8 cellular contexts compared by ENCODE assay signal in genomic region chr5:110441035-110441434, GRCh38.
DNase-seq lines count a peak whose midpoint lies in the region; ATAC-seq, FAIRE-seq and TF ChIP-seq lines count a peak whose summit lies in the region.

No MANE protein-coding gene starts in this region.

- no peak for TF ChIP-seq EP300 in GM12878 (IDR thresholded peaks at IDR 0.05; ENCODE audit: borderline replicate concordance in 1 of 2, control insufficient read depth in 1 of 2, low read depth in 2 of 2, low read length in 2 of 2)

- no peak overlapping the region for H3K4me3 Mint-ChIP-seq in osteocyte (ENCODE audit: unreplicated experiment)
- H3K4me3 Mint-ChIP-seq in glutamatergic neuron (ENCODE audit: unreplicated experiment): no peak overlapping the region

- peaks cover 5% of the 10 kb centered on the region for H3K36me3 Mint-ChIP-seq in osteocyte (ENCODE audit: unreplicated experiment)
- no peaks in the 10 kb centered on the region for H3K36me3 Mint-ChIP-seq in glutamatergic neuron (ENCODE audit: unreplicated experiment)

- no peaks in the 10 kb centered on the region for H3K36me3 ChIP-seq in GM12878 (ENCODE audit: control insufficient read depth in 2 of 2, insufficient read depth in 2 of 2, low read length in 1 of 2)

- FAIRE-seq in GM12878 (lab: Jason Lieb, UNC): no peak

- in situ Hi-C loops in GM12878 (cut with MboI): no loop called here

- ATAC-seq in GM21390 (IDR thresholded peaks at IDR 0.05; ENCODE audit: unreplicated experiment): peak; percentile 48
- peak; percentile 85 for ATAC-seq in GM12878

- H4K20me1 ChIP-seq in GM12878 (ENCODE audit: control insufficient read depth, insufficient read depth): no peaks in the 10 kb centered on the region

- SMC1A ChIA-PET in GM12878 (lab: Charles Lee; ENCODE audit: uncharacterized antibody, unreplicated experiment): interaction anchor here (1.4 kb wide), 1 partner anchor 185 kb away, joined by 4 read pairs; no protein-coding TSS in a partner anchor

- no TSS peak for BruUV-seq in GM12878 (replicated peaks; lab: Mats Ljungman, UMichigan)

- TF ChIP-seq POLR2A in GM12878 (IDR thresholded peaks at IDR 0.05; ENCODE audit: low read depth, low read length): no peak

- no peaks in the 10 kb centered on the region for H3K4me1 ChIP-seq in GM12878 (ENCODE audit: control insufficient read depth, insufficient read depth, low read length)

- H2AFZ ChIP-seq in GM12878 (ENCODE audit: control insufficient read depth, low read depth, low read length): no peak overlapping the region

- H3K9ac ChIP-seq in GM12878 (ENCODE audit: control insufficient read depth, insufficient read depth, low read length): no peak overlapping the region

- H3K9me3 Mint-ChIP-seq in osteocyte (ENCODE audit: unreplicated experiment): peaks cover 17% of the 10 kb centered on the region
- no peaks in the 10 kb centered on the region for H3K9me3 Mint-ChIP-seq in glutamatergic neuron (ENCODE audit: unreplicated experiment)

- H3K4me3 ChIP-seq in GM12878: no peak overlapping the region

- H3K4me2 ChIP-seq in GM12878 (ENCODE audit: control insufficient read depth, insufficient read depth): no peak overlapping the region

- H3K27ac Mint-ChIP-seq in osteocyte (ENCODE audit: unreplicated experiment) (no peak overlapping the region), glutamatergic neuron (ENCODE audit: unreplicated experiment) (no peak overlapping the region)

- RAD21 ChIA-PET in GM12878 (lab: Charles Lee; ENCODE audit: unreplicated experiment): no interaction called here

- H3K4me1 Mint-ChIP-seq in osteocyte (ENCODE audit: unreplicated experiment): peaks cover 13% of the 10 kb centered on the region
- no peaks in the 10 kb centered on the region for H3K4me1 Mint-ChIP-seq in glutamatergic neuron (ENCODE audit: low read depth, unreplicated experiment)

- no peaks in the 10 kb centered on the region for H3K79me2 ChIP-seq in GM12878 (ENCODE audit: control insufficient read depth, insufficient read depth, low read length)

- WGBS in GM12878 (ENCODE audit: insufficient coverage, insufficient replicate concordance, low lambda C conversion rate, missing lambda C conversion rate): 41% methylated on average over 2 of the region's 2 CpGs

- peak; percentile 70 for TF ChIP-seq RAD21 in GM12878 (IDR thresholded peaks at IDR 0.05; ENCODE audit: insufficient read depth, low read depth, low read length)

- no peak overlapping the region for H3K27ac ChIP-seq in GM12878 (ENCODE audit: control insufficient read depth, insufficient read depth)

- CTCF ChIA-PET in GM12878 (lab: Yijun Ruan, JAX): interaction anchor here (1.4 kb wide), 2 partner anchors 9 to 185 kb away, joined by 3 read pairs; no protein-coding TSS in a partner anchor

- POLR2A ChIA-PET in GM12878 (lab: Charles Lee): no interaction called here

- TF ChIP-seq CTCF in GM12878 (IDR thresholded peaks at IDR 0.05 in 2 of 3, conservative IDR thresholded peaks at IDR 0.05 in 1 of 3; ENCODE audit: control insufficient read depth in 2 of 3, extremely low read depth in 1 of 3, insufficient read depth in 1 of 3, low read depth in 3 of 3, low read length in 3 of 3) (peak; percentile 48 to 56 (median 53); a peak in 5 of 6 replicates), osteocyte (IDR thresholded peaks at IDR 0.05) (peak; percentile 62), glutamatergic neuron (IDR thresholded peaks at IDR 0.05; ENCODE audit: partially characterized antibody, unreplicated experiment) (no peak)

- H3K27me3 Mint-ChIP-seq in osteocyte (ENCODE audit: unreplicated experiment): no peaks in the 10 kb centered on the region
- H3K27me3 Mint-ChIP-seq in glutamatergic neuron (ENCODE audit: unreplicated experiment): peaks cover 2% of the 10 kb centered on the region

- intact Hi-C loops in GM12878 (cut with micrococcal nuclease; ENCODE audit: unreplicated experiment): loop anchor here (5.0 kb wide), 1 partner anchor 186 kb away; no protein-coding TSS in a partner anchor

- H3K27me3 ChIP-seq in GM12878 (replicated peaks in 1 of 2; ENCODE audit: control insufficient read depth in 2 of 2, insufficient read depth in 2 of 2, low read length in 1 of 2): no peaks in the 10 kb centered on the region

- no peaks in the 10 kb centered on the region for H3K9me3 ChIP-seq in GM12878 (replicated peaks; ENCODE audit: control insufficient read depth, insufficient read depth, low read length)

- DNase-seq in EL (peak; percentile 35), LHCN-M2 (ENCODE audit: low read depth) (peak; percentile 57), GM12878 (ENCODE audit: low read depth, low spot score) (no peak), osteocyte (ENCODE audit: extremely low spot score, unreplicated experiment) (no peak), glutamatergic neuron (no peak)
- no peak for DNase-seq in activated CD8-positive, alpha-beta memory T cell treated with anti-CD3 and anti-CD28 coated beads for 24 hours
- no peak for DNase-seq in activated CD4-positive, alpha-beta T cell treated with anti-CD3 and anti-CD28 coated beads for 4 hours

TF ChIP-seq in GM12878, 131 proteins besides CTCF, POLR2A, EP300 and RAD21:
- TF ChIP-seq ZNF24 (IDR thresholded peaks at IDR 0.05): no peak
- TF ChIP-seq SMC3 (IDR thresholded peaks at IDR 0.05; ENCODE audit: borderline replicate concordance, low read length): peak; percentile 34; the same call in 1 of the 2 replicates
- TF ChIP-seq MXI1 (IDR thresholded peaks at IDR 0.05; ENCODE audit: low read depth, low read length): no peak
- no peak for TF ChIP-seq TCF7 (IDR thresholded peaks at IDR 0.05; ENCODE audit: borderline replicate concordance)
- TF ChIP-seq NFXL1 (IDR thresholded peaks at IDR 0.05; ENCODE audit: borderline replicate concordance): no peak
- TF ChIP-seq TBL1XR1 (IDR thresholded peaks at IDR 0.05; ENCODE audit: low read depth, low read length): no peak
- TF ChIP-seq MTA3 (IDR thresholded peaks at IDR 0.05; ENCODE audit: borderline replicate concordance, low read length): no peak
- no peak for TF ChIP-seq HDAC2 (IDR thresholded peaks at IDR 0.05)

Comparison
In these comparisons a context has a peak if more than half of its experiments do, and no peak if none do; other contexts are left out.
1. DNase-seq: peak in EL (single experiment) and LHCN-M2 (single experiment); none in GM12878 (single experiment), osteocyte (single experiment), glutamatergic neuron (single experiment), activated CD8-positive, alpha-beta memory T cell treated with anti-CD3 and anti-CD28 coated beads for 24 hours (single experiment) and activated CD4-positive, alpha-beta T cell treated with anti-CD3 and anti-CD28 coated beads for 4 hours (0 of 2).